Comparison of ENCODE assay signal across 8 cellular contexts in genomic region chr13:75761373-75761772, GRCh38.
DNase-seq lines count a peak whose midpoint lies in the region; ATAC-seq and TF ChIP-seq lines count a peak whose summit lies in the region.

No MANE protein-coding gene starts in this region.

- no peak for TF ChIP-seq RAD21 in liver (IDR thresholded peaks at IDR 0.05)

- ATAC-seq in GM21390 (IDR thresholded peaks at IDR 0.05; ENCODE audit: unreplicated experiment) = peak; percentile 30
- ATAC-seq in activated T-cell treated with anti-CD3 and anti-CD28 coated beads, Interleukin-2, amount 50 U/mL, for 72 hours (replicated peaks in 1 of 2) = peak; percentile 46
- no peak for ATAC-seq in GM21737 (IDR thresholded peaks at IDR 0.05; ENCODE audit: unreplicated experiment)

- peak; percentile 6 to 14 for DNase-seq in activated T-cell treated with anti-CD3 and anti-CD28 coated beads, Interleukin-2, amount 50 U/mL, for 72 hours
- DNase-seq in GM19238 (ENCODE audit: insufficient read length, low spot score) (no peak), CD1c-positive myeloid dendritic cell (ENCODE audit: extremely low spot score) (no peak), AG08395 (ENCODE audit: low spot score) (no peak)

- H3K4me3 Mint-ChIP-seq in activated T-cell treated with anti-CD3 and anti-CD28 coated beads, Interleukin-2, amount 50 U/mL, for 72 hours = peak overlapping the region; percentile 69 to 78

- no peaks in the 10 kb centered on the region for H3K27me3 ChIP-seq in liver (ENCODE audit: control insufficient read depth in 4 of 4, insufficient read depth in 4 of 4, low read length in 3 of 4)

- peak overlapping the region; percentile 88 for H3K27ac ChIP-seq in 22Rv1
- peak overlapping the region; percentile 82 to 84 for H3K27ac ChIP-seq in liver (ENCODE audit: low read depth in 1 of 2, low read length in 2 of 2)

- H3K9me3 ChIP-seq in liver (ENCODE audit: control insufficient read depth in 4 of 4, low read length in 3 of 4) = no peaks in the 10 kb centered on the region

- peaks cover 2 to 4% of the 10 kb centered on the region in 2 donors for H3K9me3 Mint-ChIP-seq in activated T-cell treated with anti-CD3 and anti-CD28 coated beads, Interleukin-2, amount 50 U/mL, for 72 hours

- peaks cover 0 to 6% of the 10 kb centered on the region in 2 donors for H3K36me3 Mint-ChIP-seq in activated T-cell treated with anti-CD3 and anti-CD28 coated beads, Interleukin-2, amount 50 U/mL, for 72 hours (ENCODE audit: insufficient read depth in 2 of 2)

- peak overlapping the region; percentile 59 to 86 (median 71) for H3K4me3 ChIP-seq in liver (ENCODE audit: low read depth in 1 of 3, low read length in 3 of 3)

- peaks cover 8 to 40% (median 19%) of the 10 kb centered on the region in 4 donors for H3K4me1 ChIP-seq in liver (ENCODE audit: control insufficient read depth in 4 of 4, insufficient read depth in 4 of 4, low read length in 3 of 4)

- no peaks in the 10 kb centered on the region for H3K27me3 Mint-ChIP-seq in activated T-cell treated with anti-CD3 and anti-CD28 coated beads, Interleukin-2, amount 50 U/mL, for 72 hours (ENCODE audit: low read depth)

- H3K4me1 Mint-ChIP-seq in activated T-cell treated with anti-CD3 and anti-CD28 coated beads, Interleukin-2, amount 50 U/mL, for 72 hours (ENCODE audit: low read depth) = peaks cover 77% of the 10 kb centered on the region

- TF ChIP-seq CTCF in 22Rv1 (IDR thresholded peaks at IDR 0.05) (no peak), liver (IDR thresholded peaks at IDR 0.05; ENCODE audit: low read depth, low read length, missing input control) (no peak)

- peak overlapping the region; percentile 84 to 98 for H3K9ac ChIP-seq in liver (ENCODE audit: low read depth in 1 of 2, low read length in 2 of 2)

- H3K27ac Mint-ChIP-seq in activated T-cell treated with anti-CD3 and anti-CD28 coated beads, Interleukin-2, amount 50 U/mL, for 72 hours = peak overlapping the region; percentile 90

- no peaks in the 10 kb centered on the region for H3K36me3 ChIP-seq in liver (ENCODE audit: control insufficient read depth in 4 of 4, insufficient read depth in 3 of 4, low read depth in 1 of 4, low read length in 3 of 4)

- WGBS in liver = 4% methylated on average over 3 of the region's 3 CpGs

TF ChIP-seq in liver, 16 proteins besides CTCF, POLR2A, EP300 and RAD21:
- TF ChIP-seq TAF1 (conservative IDR thresholded peaks at IDR 0.05) (peak; percentile 59), YY1 (IDR thresholded peaks at IDR 0.05) (no peak), NR2F2 (IDR thresholded peaks at IDR 0.05) (no peak), GABPA (IDR thresholded peaks at IDR 0.05 in 1 of 2, conservative IDR thresholded peaks at IDR 0.05 in 1 of 2) (no peak), EGR1 (IDR thresholded peaks at IDR 0.05; ENCODE audit: low read depth in 2 of 2) (no peak)

Comparison
In these comparisons a context has a peak if more than half of its experiments do, and no peak if none do; other contexts are left out.
1. DNase-seq: peak in activated T-cell treated with anti-CD3 and anti-CD28 coated beads, Interleukin-2, amount 50 U/mL, for 72 hours (2 of 2); none in GM19238 (single experiment), CD1c-positive myeloid dendritic cell (single experiment) and AG08395 (single experiment).